Comparison of ENCODE assay signal across 30 cellular contexts in the genomic region with DNA sequence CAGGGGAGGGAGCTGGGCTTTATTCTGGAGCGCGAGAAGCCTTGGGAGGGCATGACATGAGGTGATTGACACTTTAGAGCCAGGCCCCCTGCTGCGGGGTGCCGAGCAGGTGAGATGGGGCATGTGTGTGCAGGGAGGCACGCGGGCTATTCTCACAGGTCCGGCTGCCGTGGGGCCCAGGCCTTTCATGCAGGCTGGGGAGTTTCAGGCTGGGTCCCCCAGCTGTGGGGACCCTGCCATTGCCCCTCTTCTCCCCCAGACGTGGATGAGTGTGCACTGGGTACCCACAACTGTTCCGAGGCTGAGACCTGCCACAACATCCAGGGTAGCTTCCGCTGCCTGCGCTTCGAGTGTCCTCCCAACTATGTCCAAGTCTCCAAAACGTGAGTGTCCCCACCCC.
"Had no signal": no experiment of that assay in that cellular context is flagged by ENCODE, and none has a peak within 500 bp of the region (broad histone marks: within the 10 kb centered on the region; RNA-seq: fewer than 3 reads in every experiment).

No MANE protein-coding gene starts in this region.

- H2AFZ ChIP-seq: PC-9 had no signal

- H3K27ac ChIP-seq: PC-9, SJCRH30, SK-N-MC had no signal

- H3K9me3 ChIP-seq: MG63, SJCRH30 had no signal

- ATAC-seq: Panc1, SK-N-SH treated with all-trans-retinoic acid at 6 μM for 48 hours had no signal

- H3K36me3 ChIP-seq: MG63, SJCRH30 had no signal

- H3K4me3 ChIP-seq: MG63, PC-9, SJCRH30, SK-N-MC had no signal

- H3K4me2 ChIP-seq: PC-9 had no signal

- DNase-seq: Kasumi-1, KG1, MG63, NCI-H1048, NCI-H1092 treated with DMSO at 0.1 percent for 48 hours, NCI-H1105 treated with DMSO at 0.1 percent for 48 hours, NCI-H1417, NCI-H1436, NCI-H146, NCI-H1694, NCI-H187, NCI-H1930, NCI-H2029 treated with DMSO at 0.1 percent for 48 hours, NCI-H2081 treated with DMSO at 0.1 percent for 48 hours, NCI-H2107, NCI-H2171, NCI-H226, NCI-H446 treated with DMSO at 0.1 percent for 48 hours, NCI-H510A, NCI-H526, NCI-H69, NCI-H748 treated with DMSO at 0.1 percent for 48 hours, NCI-H82, PC-9, SHP77, SIG-M5, SJCRH30 had no signal

- H3K4me1 ChIP-seq: SJCRH30 had no signal

- H3K27me3 ChIP-seq: MG63 had no signal
